ENCODE assay signal across 12 cellular contexts in genomic region chr20:25220021-25220730, GRCh38. TPM values are rescaled to one million over a fixed set of nuclear protein-coding genes. Genes with fewer than 3 reads are reported as not detected.
DNase-seq lines count a peak whose midpoint lies in the region; ATAC-seq, FAIRE-seq and TF ChIP-seq lines count a peak whose summit lies in the region.
"Had no signal": no experiment of that assay in that cellular context is flagged by ENCODE, and none has a peak within 500 bp of the region (broad histone marks: within the 10 kb centered on the region; RNA-seq: fewer than 3 reads in every experiment).

No MANE protein-coding gene starts in this region.

- H3K36me3 ChIP-seq in HEK293 (ENCODE audit: control insufficient read depth in 2 of 2, insufficient read depth in 1 of 2, low read length in 2 of 2) = peaks cover 4 to 67% of the 10 kb centered on the region in 2 experiments; a peak in 2 of 3 replicates
- H3K36me3 ChIP-seq in astrocyte (ENCODE audit: insufficient read depth, low read length) = peaks cover 9% of the 10 kb centered on the region
- peaks cover 55% of the 10 kb centered on the region for H3K36me3 ChIP-seq in osteoblast (ENCODE audit: insufficient read depth, low read length)
- peaks cover 4% of the 10 kb centered on the region; the same call in 1 of the 2 replicates for H3K36me3 ChIP-seq in GM23248 (ENCODE audit: low read depth)

- H3K27ac ChIP-seq in HEK293 (ENCODE audit: extremely low read depth, low read depth, low read length) (no peak overlapping the region), astrocyte (ENCODE audit: low read depth, low read length) (no peak overlapping the region), osteoblast (ENCODE audit: low read depth, low read length) (no peak overlapping the region), GM23248 (no peak overlapping the region)
- H3K27ac ChIP-seq: esophagus squamous epithelium had no signal

- CTCF ChIA-PET in HEK293 (lab: Yijun Ruan, JAX) = interaction anchor here (0.7 to 1.6 kb wide), 2 partner anchors 13 to 179 kb away, joined by 3 to 7 read pairs; no protein-coding TSS in a partner anchor

- H3K27me3 Mint-ChIP-seq in astrocyte (ENCODE audit: low read depth, unreplicated experiment) = no peaks in the 10 kb centered on the region
- H3K27me3 Mint-ChIP-seq: activated T-helper 17 cell treated with anti-CD3 and anti-CD28 coated beads, Interleukin-2, amount 50 U/mL, for 72 hours; T-cell had no signal

- H3K36me3 Mint-ChIP-seq in astrocyte (ENCODE audit: low read depth, unreplicated experiment) = peaks cover 12% of the 10 kb centered on the region

- no peak for TF ChIP-seq CTCF in HEK293 (tag by site-specific recombination; IDR thresholded peaks at IDR 0.05)
- TF ChIP-seq CTCF in astrocyte (IDR thresholded peaks at IDR 0.05; ENCODE audit: insufficient read depth, low read depth, low read length) = peak; percentile 10
- TF ChIP-seq CTCF in osteoblast (IDR thresholded peaks at IDR 0.05; ENCODE audit: extremely low read depth, low read depth, low read length) = peak; percentile 28

- peak overlapping the region; percentile 26 for H3K27ac Mint-ChIP-seq in astrocyte (ENCODE audit: unreplicated experiment)
- H3K27ac Mint-ChIP-seq: activated T-helper 17 cell treated with anti-CD3 and anti-CD28 coated beads, Interleukin-2, amount 50 U/mL, for 72 hours; T-cell had no signal

- H3K9ac ChIP-seq in astrocyte (ENCODE audit: low read length) (no peak overlapping the region), GM23248 (no peak overlapping the region)

- WGBS in GM23248 (ENCODE audit: low coverage in 1 of 2, low lambda C conversion rate in 2 of 2, missing lambda C conversion rate in 2 of 2), 2 experiments = 87 to 91% methylated on average over 15 to 16 of the region's 16 CpGs

- H3K4me2 ChIP-seq in astrocyte (ENCODE audit: low read length) (no peak overlapping the region), osteoblast (ENCODE audit: insufficient read depth, low read length) (no peak overlapping the region), GM23248 (ENCODE audit: unreplicated experiment) (no peak overlapping the region)

- H3K4me1 Mint-ChIP-seq in astrocyte (ENCODE audit: low read depth, unreplicated experiment) = peaks cover 21% of the 10 kb centered on the region
- H3K4me1 Mint-ChIP-seq: activated T-helper 17 cell treated with anti-CD3 and anti-CD28 coated beads, Interleukin-2, amount 50 U/mL, for 72 hours; T-cell had no signal

- H3K9me3 Mint-ChIP-seq in astrocyte (ENCODE audit: unreplicated experiment) = no peaks in the 10 kb centered on the region
- H3K9me3 Mint-ChIP-seq: activated T-helper 17 cell treated with anti-CD3 and anti-CD28 coated beads, Interleukin-2, amount 50 U/mL, for 72 hours; T-cell had no signal

- peaks cover 12% of the 10 kb centered on the region for H3F3A ChIP-seq in GM23248 (ENCODE audit: insufficient read depth)

- H3K4me3 ChIP-seq in HEK293 (ENCODE audit: low read depth, low read length) = no peak overlapping the region
- H3K4me3 ChIP-seq in astrocyte (ENCODE audit: insufficient read depth, low read depth, low read length) = no peak overlapping the region
- H3K4me3 ChIP-seq in osteoblast (ENCODE audit: insufficient read depth, low read length) = no peak overlapping the region
- H3K4me3 ChIP-seq in GM23248 = no peak overlapping the region
- H3K4me3 ChIP-seq: esophagus squamous epithelium had no signal

- no peak overlapping the region for H3K4me3 Mint-ChIP-seq in astrocyte (ENCODE audit: unreplicated experiment)
- H3K4me3 Mint-ChIP-seq: activated T-helper 17 cell treated with anti-CD3 and anti-CD28 coated beads, Interleukin-2, amount 50 U/mL, for 72 hours; T-cell had no signal

- no peaks in the 10 kb centered on the region for H3K9me3 ChIP-seq in HEK293 (ENCODE audit: control insufficient read depth, insufficient read depth, low read depth, low read length)
- H3K9me3 ChIP-seq in astrocyte (ENCODE audit: insufficient read depth, low read depth, low read length) = no peaks in the 10 kb centered on the region
- no peaks in the 10 kb centered on the region for H3K9me3 ChIP-seq in osteoblast (ENCODE audit: low read depth, low read length)
- H3K9me3 ChIP-seq in GM23248 (ENCODE audit: low read depth) = no peaks in the 10 kb centered on the region
- H3K9me3 ChIP-seq: esophagus squamous epithelium had no signal

- FAIRE-seq in astrocyte (lab: Jason Lieb, UNC) = no peak

- DNase-seq in DMS79 treated with DMSO at 0.1 percent for 48 hours (lab: John Stamatoyannopoulos, UW) = peak; percentile 34
- DNase-seq in DMS79 (lab: John Stamatoyannopoulos, UW) = no peak
- no peak for DNase-seq in astrocyte (ENCODE audit: low read depth)
- DNase-seq in osteoblast (ENCODE audit: insufficient read length, low spot score, missing footprints) = no peak
- DNase-seq in GM23248 = no peak
- DNase-seq: AML-193, esophagus squamous epithelium had no signal

- no peaks in the 10 kb centered on the region for H4K20me1 ChIP-seq in astrocyte (ENCODE audit: insufficient read depth, low read length)
- no peaks in the 10 kb centered on the region for H4K20me1 ChIP-seq in osteoblast (ENCODE audit: insufficient read depth, low read length)
- no peaks in the 10 kb centered on the region for H4K20me1 ChIP-seq in GM23248 (ENCODE audit: insufficient read depth)

- H3K4me1 ChIP-seq in HEK293 (ENCODE audit: control insufficient read depth, insufficient read depth, low read length) (no peaks in the 10 kb centered on the region), astrocyte (ENCODE audit: insufficient read depth, low read length) (peaks cover 32% of the 10 kb centered on the region), osteoblast (ENCODE audit: insufficient read depth, low read length) (peaks cover 14% of the 10 kb centered on the region), GM23248 (ENCODE audit: insufficient read depth) (peaks cover 9% of the 10 kb centered on the region)

- H2AFZ ChIP-seq in astrocyte (ENCODE audit: low read depth, low read length) (no peak overlapping the region), osteoblast (ENCODE audit: low read length) (no peak overlapping the region), GM23248 (no peak overlapping the region)

- no peaks in the 10 kb centered on the region for H3K9me2 ChIP-seq in GM23248 (ENCODE audit: insufficient read depth)

- ATAC-seq in GM21381 (IDR thresholded peaks at IDR 0.05; ENCODE audit: unreplicated experiment) (no peak), HG03045 (IDR thresholded peaks at IDR 0.05; ENCODE audit: unreplicated experiment) (no peak)
- ATAC-seq: activated T-helper 17 cell treated with anti-CD3 and anti-CD28 coated beads, Interleukin-2, amount 50 U/mL, for 72 hours had no signal

- no peaks in the 10 kb centered on the region for H3K27me3 ChIP-seq in astrocyte (ENCODE audit: insufficient read depth, low read length)
- H3K27me3 ChIP-seq in osteoblast (ENCODE audit: insufficient read depth, low read length) = no peaks in the 10 kb centered on the region
- H3K27me3 ChIP-seq in GM23248 (replicated peaks; ENCODE audit: insufficient read depth) = no peaks in the 10 kb centered on the region
- H3K27me3 ChIP-seq: esophagus squamous epithelium had no signal

- in situ Hi-C loops in GM23248 (cut with MboI) = no loop called here

- H3K79me2 ChIP-seq in astrocyte (ENCODE audit: insufficient read depth, low read length) = no peaks in the 10 kb centered on the region
- no peaks in the 10 kb centered on the region for H3K79me2 ChIP-seq in osteoblast (ENCODE audit: insufficient read depth, low read length)
- no peaks in the 10 kb centered on the region for H3K79me2 ChIP-seq in GM23248 (ENCODE audit: insufficient read depth)

- POLR2A ChIA-PET in HEK293 (lab: Yijun Ruan, JAX) = no interaction called here

TF ChIP-seq in HEK293, 187 proteins besides CTCF, POLR2A, EP300 and RAD21:
- TF ChIP-seq ZIC2 (tag by site-specific recombination; IDR thresholded peaks at IDR 0.05) (peak; percentile 96), ZNF701 (tag by site-specific recombination; IDR thresholded peaks at IDR 0.05) (no peak), OSR2 (tag by site-specific recombination; IDR thresholded peaks at IDR 0.05) (no peak), MYNN (tag by site-specific recombination; IDR thresholded peaks at IDR 0.05; ENCODE audit: borderline replicate concordance) (no peak), GLIS1 (tag by site-specific recombination; IDR thresholded peaks at IDR 0.05) (peak; percentile 78), ZNF223 (tag by site-specific recombination; IDR thresholded peaks at IDR 0.05) (no peak), ZNF623 (tag by site-specific recombination; IDR thresholded peaks at IDR 0.05) (no peak), ZSCAN23 (tag by site-specific recombination; IDR thresholded peaks at IDR 0.05) (no peak), ZNF211 (tag by site-specific recombination; IDR thresholded peaks at IDR 0.05; ENCODE audit: low read depth) (no peak), ZNF274 (IDR thresholded peaks at IDR 0.05; ENCODE audit: low read length) (no peak), ZNF274 (tag by site-specific recombination; IDR thresholded peaks at IDR 0.05; ENCODE audit: borderline replicate concordance) (no peak)
- TF ChIP-seq, protein P1, sequence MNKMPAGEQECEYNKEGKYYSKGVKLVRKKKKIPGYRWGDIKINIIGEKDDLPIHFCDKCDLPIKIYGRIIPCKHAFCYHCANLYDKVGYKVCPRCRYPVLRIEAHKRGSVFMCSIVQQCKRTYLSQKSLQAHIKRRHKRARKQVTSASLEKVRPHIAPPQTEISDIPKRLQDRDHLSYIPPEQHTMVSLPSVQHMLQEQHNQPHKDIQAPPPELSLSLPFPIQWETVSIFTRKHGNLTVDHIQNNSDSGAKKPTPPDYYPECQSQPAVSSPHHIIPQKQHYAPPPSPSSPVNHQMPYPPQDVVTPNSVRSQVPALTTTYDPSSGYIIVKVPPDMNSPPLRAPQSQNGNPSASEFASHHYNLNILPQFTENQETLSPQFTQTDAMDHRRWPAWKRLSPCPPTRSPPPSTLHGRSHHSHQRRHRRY (tag by site-specific recombination; IDR thresholded peaks at IDR 0.05) = no peak

RNA-seq across cellular contexts. Expression of gene ENTPD6, which starts 24.7 kb away (rescaled TPM):
- 50.7 and 57.8 TPM in 2 replicates for total RNA-seq in astrocyte
- 50.7 and 55.1 TPM in 2 replicates for total RNA-seq in osteoblast
- 46.4 and 50.4 TPM in 2 replicates for total RNA-seq in GM23248 (2014; rRNA removed; shearing (Covaris generic))
- 32.9 and 36.0 TPM in 2 replicates for polyA plus RNA-seq in GM23248 (2016; fragmentation: Nextera tagmentation; extraction: Ambion mirVana)

RNA-seq across cellular contexts. Expression of gene PYGB, which starts 27.7 kb away (rescaled TPM):
- 199 and 206 TPM in 2 replicates for total RNA-seq in astrocyte
- 191 and 194 TPM in 2 replicates for total RNA-seq in osteoblast
- 116 and 123 TPM in 2 replicates for total RNA-seq in GM23248 (2014; rRNA removed; shearing (Covaris generic))
- polyA plus RNA-seq in GM23248 (2016; fragmentation: Nextera tagmentation; extraction: Ambion mirVana) = 74.1 and 78.3 TPM in 2 replicates
